In genomic region chr3:136750922-136751258, GRCh38 we compare ENCODE assay signal across 8 cellular contexts. TPM values are rescaled to one million over a fixed set of nuclear protein-coding genes. Genes with fewer than 3 reads are reported as not detected.
A peak's percentile ranks its signal among the peaks of the same experiment; 100 is the strongest.
DNase-seq lines count a peak whose midpoint lies in the region; ATAC-seq and TF ChIP-seq lines count a peak whose summit lies in the region.

No MANE protein-coding gene starts in this region.

- no peaks in the 10 kb centered on the region for H3K36me3 ChIP-seq in kidney epithelial cell (ENCODE audit: control insufficient read depth, insufficient read depth, low read length)
- no peaks in the 10 kb centered on the region for H3K36me3 ChIP-seq in testis (ENCODE audit: low read depth, missing control alignments)

- no peaks in the 10 kb centered on the region for H3K36me3 Mint-ChIP-seq in activated CD4-positive, alpha-beta T cell treated with anti-CD3 and anti-CD28 coated beads, Interleukin-2, amount 10 ng/mL, durations not matched to agents 24 days and 14 days (ENCODE audit: low read depth)

- H3K4me3 Mint-ChIP-seq in activated CD4-positive, alpha-beta T cell treated with anti-CD3 and anti-CD28 coated beads, Interleukin-2, amount 10 ng/mL, durations not matched to agents 24 days and 14 days = peak overlapping the region; percentile 81

- no peak for ATAC-seq in GM21576 (IDR thresholded peaks at IDR 0.05; ENCODE audit: unreplicated experiment)

- 0 to 1% methylated on average over 7 of the region's 7 CpGs for WGBS in testis, 2 donors

- intact Hi-C loops in activated CD4-positive, alpha-beta T cell treated with anti-CD3 and anti-CD28 coated beads, Interleukin-2, amount 10 ng/mL, durations not matched to agents 24 days and 14 days (cut with micrococcal nuclease) = loop anchor here (1.0 to 5.0 kb wide), 4 partner anchors 155 to 399 kb away; no protein-coding TSS in a partner anchor
- intact Hi-C loops in testis (cut with DNase I; ENCODE audit: low total_unique reads) = loop anchor here (5.0 to 10.0 kb wide), 3 partner anchors 264 to 674 kb away; no protein-coding TSS in a partner anchor

- H3K4me1 Mint-ChIP-seq in activated CD4-positive, alpha-beta T cell treated with anti-CD3 and anti-CD28 coated beads, Interleukin-2, amount 10 ng/mL, durations not matched to agents 24 days and 14 days = peaks cover 40% of the 10 kb centered on the region

- no peak for DNase-seq in activated CD4-positive, alpha-beta T cell treated with anti-CD3 and anti-CD28 coated beads, Interleukin-2, amount 10 ng/mL, durations not matched to agents 24 days and 14 days
- DNase-seq in activated CD4-positive, alpha-beta T cell treated with anti-CD3 and anti-CD28 coated beads for 4 hours = no peak
- DNase-seq in amniotic epithelial cell (ENCODE audit: low read depth) (peak; percentile 67), kidney epithelial cell (ENCODE audit: low read depth) (no peak), testis (no peak), HUDEP-2 (lab: John Stamatoyannopoulos, UW; ENCODE audit: unreplicated experiment in 76 of 76) (no peak), RPMI8226 (no peak)

- TF ChIP-seq CTCF in kidney epithelial cell (IDR thresholded peaks at IDR 0.05; ENCODE audit: insufficient read depth, low read length, poor library complexity, severe bottlenecking) (no peak), testis (IDR thresholded peaks at IDR 0.05) (no peak)

- peak overlapping the region; percentile 92 for H3K27ac Mint-ChIP-seq in activated CD4-positive, alpha-beta T cell treated with anti-CD3 and anti-CD28 coated beads, Interleukin-2, amount 10 ng/mL, durations not matched to agents 24 days and 14 days

- peak overlapping the region; percentile 99 to 100 for H3K27ac ChIP-seq in testis

- no peaks in the 10 kb centered on the region for H3K9me3 ChIP-seq in testis

- H3K4me1 ChIP-seq in testis = peaks cover 32% of the 10 kb centered on the region

- H3K4me3 ChIP-seq in kidney epithelial cell (ENCODE audit: low read depth, low read length) (peak overlapping the region; percentile 78), testis (peak overlapping the region; percentile 90 to 94)

- H3K27me3 ChIP-seq in kidney epithelial cell (ENCODE audit: control insufficient read depth, insufficient read depth, low read length) (no peaks in the 10 kb centered on the region), testis (no peaks in the 10 kb centered on the region)

- no peaks in the 10 kb centered on the region for H3K27me3 Mint-ChIP-seq in activated CD4-positive, alpha-beta T cell treated with anti-CD3 and anti-CD28 coated beads, Interleukin-2, amount 10 ng/mL, durations not matched to agents 24 days and 14 days

- no peaks in the 10 kb centered on the region for H3K9me3 Mint-ChIP-seq in activated CD4-positive, alpha-beta T cell treated with anti-CD3 and anti-CD28 coated beads, Interleukin-2, amount 10 ng/mL, durations not matched to agents 24 days and 14 days

- no peak for TF ChIP-seq POLR2A in testis (IDR thresholded peaks at IDR 0.05)

RNA-seq across cellular contexts. Expression of gene STAG1, which starts 1.3 kb away (rescaled TPM):
- 41.3 and 46.2 TPM in 2 replicates for total RNA-seq in activated CD4-positive, alpha-beta T cell treated with anti-CD3 and anti-CD28 coated beads, Interleukin-2, amount 10 ng/mL, durations not matched to agents 24 days and 14 days
- total RNA-seq in kidney epithelial cell (20.7 and 22.0 TPM in 2 replicates), testis (10 to 100 TPM; 40.2 to 45.3 TPM)
- 14.3 TPM for polyA plus RNA-seq in testis (ENCODE audit: insufficient read depth, low read depth, low replicate concordance)
